2 cellular contexts compared by ENCODE assay signal in the genomic region with DNA sequence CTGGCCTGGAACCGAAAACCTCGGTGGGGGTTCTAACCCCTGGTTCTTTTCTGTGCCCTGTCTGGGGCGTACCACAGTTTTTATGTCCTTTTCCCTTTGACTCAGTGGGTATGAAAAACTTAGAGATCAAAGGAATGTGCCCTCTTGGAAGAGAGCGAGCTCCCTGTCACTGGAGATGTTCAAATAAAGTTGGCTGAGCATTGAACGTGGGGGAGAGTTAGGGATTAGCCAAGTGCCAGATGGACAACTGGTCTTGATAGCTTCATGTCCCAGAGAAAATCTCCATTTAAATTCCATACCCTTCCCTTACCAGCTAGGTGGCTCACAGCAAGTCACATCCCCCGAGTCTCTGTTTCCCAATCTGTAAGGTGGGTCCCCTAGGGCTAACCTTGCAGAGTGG.
A peak's percentile ranks its signal among the peaks of the same experiment; 100 is the strongest.
TF ChIP-seq lines count a peak whose summit lies in the region.

No MANE protein-coding gene starts in this region.

TF ChIP-seq in K562, 482 proteins besides CTCF, POLR2A, EP300 and RAD21:
- TF ChIP-seq, protein P1, sequence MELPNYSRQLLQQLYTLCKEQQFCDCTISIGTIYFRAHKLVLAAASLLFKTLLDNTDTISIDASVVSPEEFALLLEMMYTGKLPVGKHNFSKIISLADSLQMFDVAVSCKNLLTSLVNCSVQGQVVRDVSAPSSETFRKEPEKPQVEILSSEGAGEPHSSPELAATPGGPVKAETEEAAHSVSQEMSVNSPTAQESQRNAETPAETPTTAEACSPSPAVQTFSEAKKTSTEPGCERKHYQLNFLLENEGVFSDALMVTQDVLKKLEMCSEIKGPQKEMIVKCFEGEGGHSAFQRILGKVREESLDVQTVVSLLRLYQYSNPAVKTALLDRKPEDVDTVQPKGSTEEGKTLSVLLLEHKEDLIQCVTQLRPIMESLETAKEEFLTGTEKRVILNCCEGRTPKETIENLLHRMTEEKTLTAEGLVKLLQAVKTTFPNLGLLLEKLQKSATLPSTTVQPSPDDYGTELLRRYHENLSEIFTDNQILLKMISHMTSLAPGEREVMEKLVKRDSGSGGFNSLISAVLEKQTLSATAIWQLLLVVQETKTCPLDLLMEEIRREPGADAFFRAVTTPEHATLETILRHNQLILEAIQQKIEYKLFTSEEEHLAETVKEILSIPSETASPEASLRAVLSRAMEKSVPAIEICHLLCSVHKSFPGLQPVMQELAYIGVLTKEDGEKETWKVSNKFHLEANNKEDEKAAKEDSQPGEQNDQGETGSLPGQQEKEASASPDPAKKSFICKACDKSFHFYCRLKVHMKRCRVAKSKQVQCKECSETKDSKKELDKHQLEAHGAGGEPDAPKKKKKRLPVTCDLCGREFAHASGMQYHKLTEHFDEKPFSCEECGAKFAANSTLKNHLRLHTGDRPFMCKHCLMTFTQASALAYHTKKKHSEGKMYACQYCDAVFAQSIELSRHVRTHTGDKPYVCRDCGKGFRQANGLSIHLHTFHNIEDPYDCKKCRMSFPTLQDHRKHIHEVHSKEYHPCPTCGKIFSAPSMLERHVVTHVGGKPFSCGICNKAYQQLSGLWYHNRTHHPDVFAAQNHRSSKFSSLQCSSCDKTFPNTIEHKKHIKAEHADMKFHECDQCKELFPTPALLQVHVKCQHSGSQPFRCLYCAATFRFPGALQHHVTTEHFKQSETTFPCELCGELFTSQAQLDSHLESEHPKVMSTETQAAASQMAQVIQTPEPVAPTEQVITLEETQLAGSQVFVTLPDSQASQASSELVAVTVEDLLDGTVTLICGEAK (IDR thresholded peaks at IDR 0.05): peak; percentile 85
- TF ChIP-seq, protein P1 (CRISPR knock-in tag; IDR thresholded peaks at IDR 0.05): peak; percentile 65
- TF ChIP-seq ZNF12 (CRISPR knock-in tag; IDR thresholded peaks at IDR 0.05): no peak

TF ChIP-seq in neural cell, 6 proteins besides CTCF, POLR2A, EP300 and RAD21:
- TF ChIP-seq MXI1 (conservative IDR thresholded peaks at IDR 0.05; ENCODE audit: poor library complexity, severe bottlenecking) (no peak), POLR2AphosphoS5 (IDR thresholded peaks at IDR 0.05) (no peak), TAF1 (IDR thresholded peaks at IDR 0.05; ENCODE audit: low read depth) (no peak), EZH2 (IDR thresholded peaks at IDR 0.05; ENCODE audit: borderline replicate concordance, insufficient read depth, low read length, poor library complexity, severe bottlenecking) (no peak), SMC3 (conservative IDR thresholded peaks at IDR 0.05; ENCODE audit: poor library complexity) (no peak), REST (IDR thresholded peaks at IDR 0.05; ENCODE audit: borderline replicate concordance) (no peak)
